8 cellular contexts compared by ENCODE assay signal in genomic region chr6:130020892-130021483, GRCh38. TPM values are rescaled to one million over a fixed set of nuclear protein-coding genes. Genes with fewer than 3 reads are reported as not detected.
DNase-seq lines count a peak whose midpoint lies in the region; ATAC-seq and TF ChIP-seq lines count a peak whose summit lies in the region.

No MANE protein-coding gene starts in this region.

- TF ChIP-seq CTCF in HCT116 (IDR thresholded peaks at IDR 0.05 in 2 of 3, conservative IDR thresholded peaks at IDR 0.05 in 1 of 3; ENCODE audit: borderline replicate concordance in 1 of 3, insufficient read depth in 1 of 3, low read depth in 2 of 3, low read length in 2 of 3) (peak; percentile 61 to 83 (median 81); a peak in 5 of 6 replicates), cardiac muscle cell (IDR thresholded peaks at IDR 0.05; ENCODE audit: low read depth, low read length) (peak; percentile 82), parathyroid adenoma (IDR thresholded peaks at IDR 0.05) (peak; percentile 73), transverse colon (IDR thresholded peaks at IDR 0.05) (peak; percentile 71 to 84 (median 76))

- H3K36me3 ChIP-seq in HCT116 (ENCODE audit: control insufficient read depth in 1 of 2, insufficient read depth in 2 of 2, low read length in 2 of 2) = peaks cover 4 to 8% of the 10 kb centered on the region in 2 experiments; a peak in 2 of 4 replicates
- no peaks in the 10 kb centered on the region for H3K36me3 ChIP-seq in MG63
- H3K36me3 ChIP-seq in cardiac muscle cell = no peaks in the 10 kb centered on the region
- no peaks in the 10 kb centered on the region for H3K36me3 ChIP-seq in parathyroid adenoma (ENCODE audit: control insufficient read depth, insufficient read depth, low read length)
- no peaks in the 10 kb centered on the region for H3K36me3 ChIP-seq in transverse colon

- CTCF ChIA-PET in HCT116 (lab: Charles Lee) = interaction anchor here (0.6 to 2.5 kb wide), 26 partner anchors 9 to 523 kb away, joined by 3 to 16 read pairs (median 4); no protein-coding TSS in a partner anchor

- H3K9me3 ChIP-seq in HCT116 (ENCODE audit: control insufficient read depth in 1 of 2, insufficient read depth in 1 of 2, low read depth in 1 of 2, low read length in 2 of 2) (no peaks in the 10 kb centered on the region), MG63 (no peaks in the 10 kb centered on the region), cardiac muscle cell (ENCODE audit: low read depth) (no peaks in the 10 kb centered on the region), parathyroid adenoma (ENCODE audit: control insufficient read depth, low read length) (no peaks in the 10 kb centered on the region), transverse colon (no peaks in the 10 kb centered on the region)

- peaks cover 12 to 13% of the 10 kb centered on the region in 2 experiments; a peak in 3 of 4 replicates for H3K4me1 ChIP-seq in HCT116 (ENCODE audit: control insufficient read depth in 1 of 2, insufficient read depth in 2 of 2, low read length in 2 of 2)
- no peaks in the 10 kb centered on the region for H3K4me1 ChIP-seq in cardiac muscle cell (ENCODE audit: low read depth)
- H3K4me1 ChIP-seq in parathyroid adenoma = no peaks in the 10 kb centered on the region
- H3K4me1 ChIP-seq in transverse colon = peaks cover 0 to 9% (median 3%) of the 10 kb centered on the region in 4 donors

- POLR2A ChIA-PET in HCT116 (lab: Charles Lee) = interaction anchor here (0.7 to 1.6 kb wide), 3 partner anchors 9 to 399 kb away, joined by 3 to 4 read pairs (median 3); no protein-coding TSS in a partner anchor

- peak; percentile 65 for ATAC-seq in HCT116

- peak overlapping the region; percentile 59 for H3K9ac ChIP-seq in HCT116 (ENCODE audit: low read length)
- H3K9ac ChIP-seq in parathyroid adenoma = no peak overlapping the region

- no peaks in the 10 kb centered on the region for H3K27me3 ChIP-seq in HCT116 (ENCODE audit: insufficient read depth, low read length)
- no peaks in the 10 kb centered on the region for H3K27me3 ChIP-seq in MG63
- peaks cover 6% of the 10 kb centered on the region for H3K27me3 ChIP-seq in cardiac muscle cell
- H3K27me3 ChIP-seq in parathyroid adenoma (ENCODE audit: control insufficient read depth, insufficient read depth, low read length) = no peaks in the 10 kb centered on the region
- no peaks in the 10 kb centered on the region for H3K27me3 ChIP-seq in transverse colon

- intact Hi-C loops in HCT116 (cut with micrococcal nuclease) (loop anchor here (1.0 to 5.0 kb wide), 4 partner anchors 128 to 522 kb away; no protein-coding TSS in a partner anchor), transverse colon (cut with DNase I; ENCODE audit: low total_unique reads) (no loop called here)

- H2AFZ ChIP-seq in HCT116 (ENCODE audit: low read depth, low read length, poor library complexity, severe bottlenecking) (peak overlapping the region; percentile 55), parathyroid adenoma (peak overlapping the region; percentile 71)

- TF ChIP-seq POLR2A in HCT116 (IDR thresholded peaks at IDR 0.05; ENCODE audit: borderline replicate concordance, extremely low read depth, insufficient read depth, insufficient read length) = no peak
- TF ChIP-seq POLR2A in transverse colon (IDR thresholded peaks at IDR 0.05) = peak; percentile 17

- WGBS in transverse colon (ENCODE audit: low coverage in 1 of 2), 2 donors = 0 to 3% methylated on average over 15 to 27 of the region's 27 CpGs

- TF ChIP-seq RAD21 in HCT116 (IDR thresholded peaks at IDR 0.05; ENCODE audit: low read depth) = peak; percentile 91

- peak overlapping the region; percentile 64 to 72 for H3K4me3 ChIP-seq in HCT116 (replicated peaks in 1 of 2; ENCODE audit: low read depth in 1 of 2, low read length in 2 of 2)
- peak overlapping the region; percentile 69 for H3K4me3 ChIP-seq in MG63
- peak overlapping the region; percentile 94 for H3K4me3 ChIP-seq in cardiac muscle cell
- peak overlapping the region; percentile 65 for H3K4me3 ChIP-seq in parathyroid adenoma (ENCODE audit: low read depth, low read length)
- H3K4me3 ChIP-seq in transverse colon = peak overlapping the region; percentile 62 to 92 (median 83)

- peak; percentile 87 for DNase-seq in GM04504 (ENCODE audit: low read depth)
- DNase-seq in HCT116 (ENCODE audit: low read depth, low spot score) = peak; percentile 85
- peak; percentile 75 for DNase-seq in MG63
- DNase-seq in SKM-1 (lab: John Stamatoyannopoulos, UW; ENCODE audit: unreplicated experiment) = peak; percentile 78
- DNase-seq in activated naive CD8-positive, alpha-beta T cell treated with anti-CD3 and anti-CD28 coated beads, Interleukin-2, amount 50 U/mL, for 16 hours (ENCODE audit: low read depth, low spot score) = peak; percentile 55
- DNase-seq in cardiac muscle cell (ENCODE audit: low read depth in 1 of 2, low spot score in 1 of 2) = peak; percentile 89 to 96
- peak; percentile 87 for DNase-seq in transverse colon

- no peaks in the 10 kb centered on the region for H4K20me1 ChIP-seq in HCT116 (ENCODE audit: insufficient read depth)

- no peak for TF ChIP-seq EP300 in transverse colon (IDR thresholded peaks at IDR 0.05; ENCODE audit: low read depth)

- TSS peak; percentile 25 for BruUV-seq in HCT116 (replicated peaks; lab: Mats Ljungman, UMichigan)

- H3K4me2 ChIP-seq in HCT116 (ENCODE audit: low read length) = peak overlapping the region; percentile 84
- peak overlapping the region; percentile 90 for H3K4me2 ChIP-seq in parathyroid adenoma (ENCODE audit: low read length)

- H3K27ac ChIP-seq in HCT116 (ENCODE audit: low read depth, low read length) (peak overlapping the region; percentile 93), cardiac muscle cell (no peak overlapping the region), parathyroid adenoma (peak overlapping the region; percentile 54), transverse colon (peak overlapping the region; percentile 85 to 90 (median 88))

- H3K9me2 ChIP-seq in HCT116 (ENCODE audit: insufficient read depth) = no peaks in the 10 kb centered on the region

- H3K79me2 ChIP-seq in HCT116 (ENCODE audit: insufficient read depth, low read length) (peaks cover 45% of the 10 kb centered on the region), parathyroid adenoma (peaks cover 8% of the 10 kb centered on the region)

- in situ Hi-C loops in transverse colon (cut with MboI; ENCODE audit: low pct_ligation_motif_present in 1 of 4, low pct_unique_long_range_greater_than_20kb in 1 of 4, low sequenced_read_pairs in 3 of 4) = loop anchor here in 3 of 4 donors (10.0 to 25.0 kb wide), 3 partner anchors 409 to 434 kb away; no protein-coding TSS in a partner anchor

- RAD21 ChIA-PET in HCT116 (lab: Charles Lee; ENCODE audit: low non-redundant PET in 1 of 2, low total read pairs in 2 of 2, uncharacterized antibody in 2 of 2, unreplicated experiment in 2 of 2) = interaction anchor here in 1 of 2 experiments (0.8 to 1.0 kb wide), 3 partner anchors 246 to 422 kb away, joined by 3 to 4 read pairs (median 3); no protein-coding TSS in a partner anchor

TF ChIP-seq in HCT116, 20 proteins besides CTCF, POLR2A, EP300 and RAD21 (continues in another document):
- TF ChIP-seq REST (IDR thresholded peaks at IDR 0.05; ENCODE audit: low read depth) (no peak), ZNF274 (IDR thresholded peaks at IDR 0.05; ENCODE audit: low read depth, low read length) (no peak), ZBTB33 (IDR thresholded peaks at IDR 0.05; ENCODE audit: extremely low read depth, insufficient replicate concordance, low read length) (no peak), SP1 (IDR thresholded peaks at IDR 0.05; ENCODE audit: low read depth) (no peak), JUND (IDR thresholded peaks at IDR 0.05) (no peak), CEBPB (IDR thresholded peaks at IDR 0.05; ENCODE audit: low read depth) (peak; percentile 2; the same call in 1 of the 2 replicates)

RNA-seq across cellular contexts. Expression of gene L3MBTL3, which starts 2.6 kb away (rescaled TPM):
- 31.5 TPM for total RNA-seq in HCT116 (2021; ENCODE audit: unreplicated experiment)
- polyA plus RNA-seq in HCT116 (2012) = 11.8 and 14.6 TPM in 2 replicates
- 2.9 and 3.5 TPM in 2 replicates for total RNA-seq in MG63 (2014; rRNA removed; shearing (Covaris generic); ENCODE audit: low replicate concordance)
- total RNA-seq in cardiac muscle cell = 4.9 and 5.2 TPM in 2 replicates
- 4.1 and 4.2 TPM in 2 replicates for polyA plus RNA-seq in cardiac muscle cell
- 10 to 100 TPM in 3 of 4 donors, 1 to 10 TPM in 1; 8.1 to 57.6 (median 21.9) TPM for total RNA-seq in transverse colon
